Comparison of ENCODE assay signal across 23 cellular contexts in genomic region chr9:134179918-134180785, GRCh38. TPM values are rescaled to one million over a fixed set of nuclear protein-coding genes. Genes with fewer than 3 reads are reported as not detected.
A peak's percentile ranks its signal among the peaks of the same experiment; 100 is the strongest.
DNase-seq lines count a peak whose midpoint lies in the region; ATAC-seq and TF ChIP-seq lines count a peak whose summit lies in the region.
"Had no signal": no experiment of that assay in that cellular context is flagged by ENCODE, and none has a peak within 500 bp of the region (broad histone marks: within the 10 kb centered on the region; RNA-seq: fewer than 3 reads in every experiment).

No MANE protein-coding gene starts in this region.

- H3K79me2 ChIP-seq in GM23338 (replicated peaks; ENCODE audit: insufficient read depth): no peaks in the 10 kb centered on the region
- H3K79me2 ChIP-seq: hepatocyte had no signal

- H3K9ac ChIP-seq in mesenchymal stem cell (ENCODE audit: low read length): no peak overlapping the region
- H3K9ac ChIP-seq: GM23248 had no signal

- H3K4me3 ChIP-seq in right cardiac atrium (ENCODE audit: low read length): no peak overlapping the region
- no peak overlapping the region for H3K4me3 ChIP-seq in WERI-Rb-1 (ENCODE audit: low read depth, low read length)
- no peak overlapping the region for H3K4me3 ChIP-seq in mesenchymal stem cell (ENCODE audit: insufficient read depth in 1 of 2, low read depth in 1 of 2, low read length in 2 of 2)
- no peak overlapping the region for H3K4me3 ChIP-seq in upper lobe of right lung
- H3K4me3 ChIP-seq in GM23338: no peak overlapping the region
- H3K4me3 ChIP-seq: GM23248, hepatocyte had no signal

- 90% methylated on average over 29 of the region's 29 CpGs for WGBS in right cardiac atrium
- WGBS in mesenchymal stem cell: 92% methylated on average over 29 of the region's 29 CpGs

- H3K79me1 ChIP-seq in mesenchymal stem cell (replicated peaks; ENCODE audit: low read length, poor library complexity, severe bottlenecking): no peaks in the 10 kb centered on the region

- DNase-seq in right cardiac atrium (peak; percentile 8 to 58 (median 37)), cardiac septum (ENCODE audit: low spot score) (no peak), WERI-Rb-1 (peak; percentile 3), mesenchymal stem cell (no peak), upper lobe of right lung (peak; percentile 60), GM23338 (ENCODE audit: low spot score) (no peak)
- DNase-seq: activated naive CD4-positive, alpha-beta T cell treated with anti-CD3 and anti-CD28 coated beads for 36 hours; activated T-cell treated with anti-CD3 and anti-CD28 coated beads for 4 hours; AML-193; GM23248; Kasumi-1; NCI-H1105; NCI-H2081 treated with DMSO at 0.1 percent for 48 hours; NCI-H510A treated with DMSO at 0.1 percent for 48 hours; nephron progenitor cell; stimulated activated CD4-positive, alpha-beta T cell treated with anti-CD3 and anti-CD28 coated beads, Interleukin-15, amount 100 ng/mL, for 24 hours; SW 1271 had no signal

- peaks cover 6% of the 10 kb centered on the region for H3K36me3 Mint-ChIP-seq in GM23338 (ENCODE audit: low read depth)
- H3K36me3 Mint-ChIP-seq: mesothelial cell of epicardium had no signal

- H2BK120ac ChIP-seq in mesenchymal stem cell (ENCODE audit: low read depth, low read length): peak overlapping the region; percentile 45

- H2BK15ac ChIP-seq in mesenchymal stem cell (ENCODE audit: low read depth, poor library complexity, severe bottlenecking): no peak overlapping the region

- H3F3A ChIP-seq in GM23338 (replicated peaks; ENCODE audit: low read depth): no peaks in the 10 kb centered on the region

- H3K27me3 ChIP-seq in right cardiac atrium (ENCODE audit: control insufficient read depth, insufficient read depth) (no peaks in the 10 kb centered on the region), WERI-Rb-1 (ENCODE audit: insufficient read depth, low read depth, severe bottlenecking) (no peaks in the 10 kb centered on the region), mesenchymal stem cell (ENCODE audit: control insufficient read depth in 1 of 2, insufficient read depth in 1 of 2, low read length in 2 of 2) (peaks cover 14 to 52% of the 10 kb centered on the region in 2 experiments), upper lobe of right lung (peaks cover 18% of the 10 kb centered on the region), GM23338 (ENCODE audit: insufficient read depth) (no peaks in the 10 kb centered on the region)
- H3K27me3 ChIP-seq: hepatocyte had no signal

- H2AK5ac ChIP-seq in mesenchymal stem cell (ENCODE audit: low read length, severe bottlenecking): no peak overlapping the region

- peak overlapping the region; percentile 75 to 95 for H2BK12ac ChIP-seq in mesenchymal stem cell (ENCODE audit: low read length in 2 of 2)

- H3K4me1 ChIP-seq in right cardiac atrium (ENCODE audit: control insufficient read depth, insufficient read depth, low read length) (no peaks in the 10 kb centered on the region), mesenchymal stem cell (ENCODE audit: control insufficient read depth, insufficient read depth, low read depth, low read length) (peaks cover 46% of the 10 kb centered on the region), upper lobe of right lung (peaks cover 7% of the 10 kb centered on the region), GM23338 (ENCODE audit: insufficient read depth) (no peaks in the 10 kb centered on the region)

- TF ChIP-seq CTCF in WERI-Rb-1 (IDR thresholded peaks at IDR 0.05; ENCODE audit: low read depth, low read length): no peak
- TF ChIP-seq CTCF in upper lobe of right lung (IDR thresholded peaks at IDR 0.05): no peak
- no peak for TF ChIP-seq CTCF in GM23338 (conservative IDR thresholded peaks at IDR 0.05; ENCODE audit: low read depth in 2 of 2)

- no peak overlapping the region for H2BK5ac ChIP-seq in mesenchymal stem cell (ENCODE audit: low read depth, low read length, poor library complexity, severe bottlenecking)

- H4K8ac ChIP-seq in mesenchymal stem cell (ENCODE audit: low read length): peak overlapping the region; percentile 12

- H3K27me3 Mint-ChIP-seq in GM23338 (ENCODE audit: insufficient read depth, low read depth, poor library complexity): peaks cover 16% of the 10 kb centered on the region

- peak overlapping the region; percentile 90 for H4K91ac ChIP-seq in mesenchymal stem cell (ENCODE audit: low read length)

- intact Hi-C loops in right cardiac atrium (cut with DNase I): loop anchor here in 3 of 4 donors (10.0 kb wide), 3 partner anchors 135 to 555 kb away; partner anchors contain the start of gene RXRA (in 2 of the 3)
- intact Hi-C loops in cardiac septum (cut with DNase I): no loop called here
- intact Hi-C loops in upper lobe of right lung (cut with DNase I): no loop called here

- H3K27ac ChIP-seq in right cardiac atrium (ENCODE audit: low read length): no peak overlapping the region
- H3K27ac ChIP-seq in WERI-Rb-1: no peak overlapping the region
- no peak overlapping the region for H3K27ac ChIP-seq in mesenchymal stem cell (ENCODE audit: low read length, poor library complexity, severe bottlenecking)
- H3K27ac ChIP-seq in upper lobe of right lung: no peak overlapping the region
- no peak overlapping the region for H3K27ac ChIP-seq in GM23338 (ENCODE audit: low read depth)
- H3K27ac ChIP-seq: GM23248, hepatocyte, RWPE1 had no signal

- no peak overlapping the region for H3K23ac ChIP-seq in mesenchymal stem cell (ENCODE audit: low read length in 2 of 2)

- H3K9me3 Mint-ChIP-seq in GM23338: peaks cover 8% of the 10 kb centered on the region
- H3K9me3 Mint-ChIP-seq: activated naive CD4-positive, alpha-beta T cell treated with anti-CD3 and anti-CD28 coated beads for 36 hours; mesothelial cell of epicardium had no signal

- H3K4me1 Mint-ChIP-seq in GM23338: no peaks in the 10 kb centered on the region
- H3K4me1 Mint-ChIP-seq: mesothelial cell of epicardium had no signal

- H2AFZ ChIP-seq in mesenchymal stem cell (ENCODE audit: low read depth, low read length) (no peak overlapping the region), GM23338 (no peak overlapping the region)
- H2AFZ ChIP-seq: GM23248, hepatocyte had no signal

- H3K36me3 ChIP-seq in WERI-Rb-1 (no peaks in the 10 kb centered on the region), mesenchymal stem cell (ENCODE audit: control insufficient read depth in 1 of 2, insufficient read depth in 2 of 2, low read depth in 1 of 2, low read length in 2 of 2) (no peaks in the 10 kb centered on the region), upper lobe of right lung (no peaks in the 10 kb centered on the region), GM23338 (ENCODE audit: insufficient read depth) (no peaks in the 10 kb centered on the region)

- no peak overlapping the region for H3K27ac Mint-ChIP-seq in GM23338
- H3K27ac Mint-ChIP-seq: activated naive CD4-positive, alpha-beta T cell treated with anti-CD3 and anti-CD28 coated beads for 36 hours; mesothelial cell of epicardium had no signal

- H4K20me1 ChIP-seq in GM23338 (replicated peaks; ENCODE audit: insufficient read depth): no peaks in the 10 kb centered on the region

- peak overlapping the region in 1 of 2 experiments; percentile 57 for H3K14ac ChIP-seq in mesenchymal stem cell (ENCODE audit: low read length in 2 of 2)

- H3K9me2 ChIP-seq in GM23338 (ENCODE audit: insufficient read depth): no peaks in the 10 kb centered on the region

- ATAC-seq in right cardiac atrium: no peak
- no peak for ATAC-seq in upper lobe of right lung
- ATAC-seq in GM23338: no peak
- ATAC-seq in HG02938 (IDR thresholded peaks at IDR 0.05; ENCODE audit: unreplicated experiment): no peak

- H3K4me3 Mint-ChIP-seq in GM23338: no peak overlapping the region; the same call in 2 of the 3 replicates
- H3K4me3 Mint-ChIP-seq: activated naive CD4-positive, alpha-beta T cell treated with anti-CD3 and anti-CD28 coated beads for 36 hours; mesothelial cell of epicardium; nephron progenitor cell had no signal

- H3K18ac ChIP-seq in mesenchymal stem cell (ENCODE audit: low read depth in 1 of 2, low read length in 2 of 2): peak overlapping the region; percentile 5 to 54

- H3K4me2 ChIP-seq in mesenchymal stem cell (ENCODE audit: low read length, poor library complexity, severe bottlenecking) (no peak overlapping the region), GM23338 (no peak overlapping the region)
- H3K4me2 ChIP-seq: hepatocyte had no signal

- no peaks in the 10 kb centered on the region for H3K9me3 ChIP-seq in right cardiac atrium (ENCODE audit: control insufficient read depth, low read length)
- H3K9me3 ChIP-seq in WERI-Rb-1 (ENCODE audit: severe bottlenecking): no peaks in the 10 kb centered on the region
- no peaks in the 10 kb centered on the region for H3K9me3 ChIP-seq in mesenchymal stem cell (ENCODE audit: control insufficient read depth, low read length)
- H3K9me3 ChIP-seq in upper lobe of right lung: no peaks in the 10 kb centered on the region

- peak overlapping the region; percentile 52 to 68 for H3K4ac ChIP-seq in mesenchymal stem cell (ENCODE audit: low read depth in 1 of 2, low read length in 2 of 2)

RNA-seq across cellular contexts. Expression of gene RNU6ATAC, which starts 15.8 kb away (rescaled TPM):
- total RNA-seq in right cardiac atrium (100 to 1,000 TPM; 146 to 251 (median 243) TPM), cardiac septum (214 TPM), upper lobe of right lung (172 TPM)
- polyA plus RNA-seq in right cardiac atrium (not detected), GM23338 (2016; fragmentation: Nextera tagmentation; extraction: Ambion mirVana) (not detected in 2 replicates)
- polyA plus RNA-seq in mesenchymal stem cell (2013, experiment 1 of 2): not detected
- polyA plus RNA-seq in mesenchymal stem cell (2013, experiment 2 of 2): not detected
- total RNA-seq in GM23338 (2014; rRNA removed; shearing (Covaris generic)): not detected in 2 replicates
- total RNA-seq: GM23248, hepatocyte, kidney epithelial cell had no signal
- polyA plus RNA-seq: GM23248, hepatocyte, thymus had no signal

RNA-seq across cellular contexts. Expression of gene WDR5, which starts 44.3 kb away (rescaled TPM):
- total RNA-seq in right cardiac atrium (10 to 100 TPM; 15.4 to 18.3 (median 17.7) TPM), cardiac septum (16.6 TPM), upper lobe of right lung (26.6 TPM)
- polyA plus RNA-seq in right cardiac atrium (13.3 TPM), GM23338 (2016; fragmentation: Nextera tagmentation; extraction: Ambion mirVana) (37.0 and 38.1 TPM in 2 replicates)
- 15.8 TPM for polyA plus RNA-seq in mesenchymal stem cell (2013, experiment 1 of 2)
- polyA plus RNA-seq in mesenchymal stem cell (2013, experiment 2 of 2): 15.4 TPM
- 47.7 and 56.6 TPM in 2 replicates for total RNA-seq in GM23338 (2014; rRNA removed; shearing (Covaris generic))

Comparison
In these comparisons a context has a peak if more than half of its experiments do, and no peak if none do; other contexts are left out.
1. DNase-seq: peak in right cardiac atrium (3 of 3), WERI-Rb-1 (single experiment) and upper lobe of right lung (single experiment); none in cardiac septum (single experiment), mesenchymal stem cell (single experiment) and GM23338 (single experiment).
2. intact Hi-C loops: an anchor here in right cardiac atrium (10.0 kb wide); none called in cardiac septum and upper lobe of right lung.
3. RNA of gene RNU6ATAC, which starts 15.8 kb away (total RNA-seq): 146 to 251 TPM in right cardiac atrium, 214 TPM in cardiac septum (single experiment) and 172 TPM in upper lobe of right lung (single experiment); not detected in GM23338; every median in the first group is over 100 times any median in the second.